Comparison of ENCODE assay signal across 10 cellular contexts in the genomic region with DNA sequence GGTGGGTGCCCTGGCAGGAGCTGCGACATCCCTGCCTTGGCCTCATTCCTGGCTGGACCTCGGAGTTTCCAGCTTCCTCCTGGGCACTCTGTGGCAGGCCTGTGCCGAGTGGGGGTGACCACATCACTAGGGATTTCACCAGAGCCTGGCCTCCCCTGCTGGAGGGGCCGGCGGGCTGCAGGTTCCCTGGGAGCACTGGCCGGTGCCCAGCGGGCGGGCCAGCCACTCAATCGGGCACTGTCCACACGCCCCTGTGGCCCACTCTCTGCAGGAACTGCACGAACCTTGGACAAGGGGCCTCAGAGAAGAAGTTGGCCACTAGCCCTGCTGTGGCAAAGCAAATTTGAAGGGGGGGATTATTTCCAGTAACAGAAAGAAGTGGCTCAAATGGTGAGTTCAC.
"Had no signal": no experiment of that assay in that cellular context is flagged by ENCODE, and none has a peak within 500 bp of the region (broad histone marks: within the 10 kb centered on the region; RNA-seq: fewer than 3 reads in every experiment).

No MANE protein-coding gene starts in this region.

- H3K4me3 ChIP-seq: body of pancreas had no signal

- DNase-seq: activated CD4-positive, alpha-beta T cell treated with anti-CD3 and anti-CD28 coated beads, Interleukin-2, amount 10 ng/mL, durations not matched to agents 24 days and 14 days; activated CD4-positive, CD25-positive, alpha-beta regulatory T cell; activated CD8-positive, alpha-beta memory T cell treated with anti-CD3 and anti-CD28 coated beads, Interleukin-2, amount 50 U/mL, for 4 hours; activated CD8-positive, alpha-beta T cell treated with anti-CD3 and anti-CD28 coated beads, Interleukin-2, amount 10 ng/mL, durations not matched to agents 7 days and 5 days; activated gamma-delta T cell; activated T-cell treated with anti-CD3 and anti-CD28 coated beads, Interleukin-2, amount 50 U/mL, for 48 hours; body of pancreas; endodermal cell; nephron progenitor cell had no signal

- H3K4me1 ChIP-seq: body of pancreas had no signal

- ATAC-seq: activated CD8-positive, alpha-beta T cell treated with anti-CD3 and anti-CD28 coated beads, Interleukin-2, amount 10 ng/mL, durations not matched to agents 7 days and 5 days; activated naive CD4-positive, alpha-beta T cell treated with anti-CD3 and anti-CD28 coated beads, Interleukin-2, amount 50 U/mL, for 72 hours; body of pancreas had no signal

- H3K9me3 ChIP-seq: body of pancreas had no signal

- H3K27me3 ChIP-seq: body of pancreas had no signal

- H3K27ac ChIP-seq: body of pancreas had no signal
